In genomic region chr1:203630697-203631096, GRCh38 we compare ENCODE assay signal across 1 cellular context.
TF ChIP-seq lines count a peak whose summit lies in the region.

No MANE protein-coding gene starts in this region.

TF ChIP-seq in WTC11, 78 proteins besides CTCF, POLR2A, EP300 and RAD21 (continued from another document):
- no peak for TF ChIP-seq CBFB (CRISPR knock-in tag; IDR thresholded peaks at IDR 0.05; ENCODE audit: low read depth)
- no peak for TF ChIP-seq PRRX2 (CRISPR knock-in tag; IDR thresholded peaks at IDR 0.05)
- TF ChIP-seq ZNF232 (CRISPR knock-in tag; IDR thresholded peaks at IDR 0.05), result no peak
- TF ChIP-seq, protein P1, sequence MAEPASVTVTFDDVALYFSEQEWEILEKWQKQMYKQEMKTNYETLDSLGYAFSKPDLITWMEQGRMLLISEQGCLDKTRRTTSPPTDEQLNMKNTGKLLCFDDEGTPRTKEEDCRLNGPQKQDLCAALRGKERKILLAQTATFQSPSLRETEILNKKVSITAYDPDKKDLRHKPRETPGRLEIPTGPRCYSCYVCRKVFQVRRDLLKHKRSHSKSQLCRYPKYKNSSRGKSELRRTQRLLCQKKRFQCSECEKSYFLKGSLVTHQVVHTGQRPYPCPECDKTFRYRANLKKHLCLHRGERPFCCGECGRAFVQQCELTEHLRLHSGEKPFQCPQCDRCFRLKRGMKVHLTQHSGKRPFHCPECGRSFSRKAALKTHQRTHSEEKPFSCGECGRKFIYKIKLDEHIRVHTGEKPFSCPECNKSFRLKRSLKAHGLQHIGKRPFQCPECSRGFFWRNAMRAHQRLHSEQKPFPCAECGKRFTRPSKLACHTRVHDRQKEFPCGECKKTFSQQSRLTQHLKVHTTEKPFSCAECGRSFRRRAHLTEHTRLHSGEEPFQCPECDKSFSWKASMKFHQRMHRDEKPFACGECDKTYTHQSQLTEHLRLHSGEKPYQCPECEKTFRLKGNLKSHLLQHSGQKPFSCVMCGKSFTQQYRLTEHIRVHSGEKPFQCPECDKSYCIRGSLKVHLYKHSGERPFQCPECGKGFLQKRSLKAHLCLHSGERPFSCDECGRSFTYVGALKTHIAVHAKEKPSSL (CRISPR knock-in tag; conservative IDR thresholded peaks at IDR 0.05), result no peak
- TF ChIP-seq ZBTB21 (CRISPR knock-in tag; IDR thresholded peaks at IDR 0.05; ENCODE audit: borderline replicate concordance), result no peak
- TF ChIP-seq FOXK1 (CRISPR knock-in tag; IDR thresholded peaks at IDR 0.05), result no peak
